Comparison of ENCODE assay signal across 8 cellular contexts in the genomic region with DNA sequence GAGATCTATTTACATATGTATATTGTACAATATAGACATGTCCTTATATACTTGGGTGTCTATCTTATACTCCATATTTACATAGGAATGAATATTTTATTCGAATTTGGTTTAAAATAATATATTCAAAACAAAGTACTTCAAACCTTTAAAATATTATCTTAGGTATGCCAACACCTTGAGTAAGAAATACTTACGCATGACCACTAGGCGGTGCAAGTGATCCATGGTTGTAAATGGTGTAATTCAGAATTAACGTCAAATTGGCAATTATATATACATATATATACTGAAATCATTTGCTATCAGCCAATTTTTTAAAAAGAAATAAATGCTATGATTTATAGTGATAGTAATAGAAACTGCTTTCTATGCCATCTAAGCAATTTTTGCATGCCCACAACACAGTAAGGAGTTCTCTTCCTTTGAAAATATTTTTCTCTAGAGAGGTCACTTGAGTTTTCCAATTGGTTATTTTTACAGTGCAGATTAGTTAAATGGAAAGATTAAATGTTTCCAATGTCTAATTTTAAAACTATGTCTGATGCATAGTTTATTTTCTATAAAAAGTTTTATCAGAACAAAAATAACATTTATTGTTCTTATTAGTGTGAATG. TPM values are rescaled to one million over a fixed set of nuclear protein-coding genes. Genes with fewer than 3 reads are reported as not detected.
A peak's percentile ranks its signal among the peaks of the same experiment; 100 is the strongest.
DNase-seq lines count a peak whose midpoint lies in the region; ATAC-seq and TF ChIP-seq lines count a peak whose summit lies in the region.

No MANE protein-coding gene starts in this region.

- ATAC-seq in RWPE2 (ENCODE audit: low read depth) (peak; percentile 43; the same call in 1 of the 3 replicates), HG02973 (IDR thresholded peaks at IDR 0.05; ENCODE audit: unreplicated experiment) (no peak)

- no peaks in the 10 kb centered on the region for H3K36me3 ChIP-seq in RWPE2 (ENCODE audit: low read depth)

- no peaks in the 10 kb centered on the region for H3K27me3 ChIP-seq in RWPE2 (ENCODE audit: insufficient read depth, poor library complexity, severe bottlenecking)

- peak; percentile 64 for DNase-seq in activated gamma-delta T cell treated with Interleukin-2 at 50 U/mL for 16 hours
- no peak for DNase-seq in activated gamma-delta T cell (lab: John Stamatoyannopoulos, UW)
- DNase-seq in HT-29 (ENCODE audit: low spot score), result peak; percentile 69
- no peak for DNase-seq in RWPE2 (ENCODE audit: low spot score)
- DNase-seq in amniotic stem cell (lab: John Stamatoyannopoulos, UW), result peak; percentile 11
- peak; percentile 52 for DNase-seq in kidney tubule cell (ENCODE audit: low spot score)
- peak; percentile 35 for DNase-seq in stimulated activated CD8-positive, alpha-beta memory T cell treated with anti-CD3 and anti-CD28 coated beads, Interleukin-15, amount 100 ng/mL, for 1 hour (ENCODE audit: low read depth)

- peaks cover 6% of the 10 kb centered on the region for H3K4me1 ChIP-seq in RWPE2 (ENCODE audit: insufficient read depth, poor library complexity, severe bottlenecking)

- peak; percentile 95 for TF ChIP-seq CTCF in RWPE2 (IDR thresholded peaks at IDR 0.05; ENCODE audit: poor library complexity, severe bottlenecking)

- H3K4me3 ChIP-seq in RWPE2 (ENCODE audit: severe bottlenecking), result no peak overlapping the region

- H3K9me3 ChIP-seq in RWPE2 (ENCODE audit: severe bottlenecking), result no peaks in the 10 kb centered on the region

- H3K27ac ChIP-seq in RWPE2 (ENCODE audit: poor library complexity, severe bottlenecking), result no peak overlapping the region

RNA-seq across cellular contexts. Expression of a gene that starts 37.5 kb away (rescaled TPM):
- total RNA-seq in HT-29 (2014; rRNA removed; shearing (Covaris generic)), result 16.2 and 17.7 TPM in 2 replicates

Comparison
In these comparisons a context has a peak if more than half of its experiments do, and no peak if none do; other contexts are left out.
1. DNase-seq: peak in activated gamma-delta T cell treated with Interleukin-2 at 50 U/mL for 16 hours (single experiment), HT-29 (single experiment), amniotic stem cell (single experiment), kidney tubule cell (single experiment) and stimulated activated CD8-positive, alpha-beta memory T cell treated with anti-CD3 and anti-CD28 coated beads, Interleukin-15, amount 100 ng/mL, for 1 hour (single experiment); none in activated gamma-delta T cell (single experiment) and RWPE2 (single experiment).